ENCODE assay signal across 1 cellular context in genomic region chr9:133031130-133031422, GRCh38.
A peak's percentile ranks its signal among the peaks of the same experiment; 100 is the strongest.
TF ChIP-seq lines count a peak whose summit lies in the region.

No MANE protein-coding gene starts in this region.

TF ChIP-seq in HepG2, 621 proteins besides CTCF, POLR2A, EP300 and RAD21 (continues in another document):
- TF ChIP-seq DMTF1 (CRISPR knock-in tag; IDR thresholded peaks at IDR 0.05) (no peak), EEA1 (CRISPR knock-in tag; IDR thresholded peaks at IDR 0.05; ENCODE audit: borderline replicate concordance) (no peak), ZNF572 (CRISPR knock-in tag; IDR thresholded peaks at IDR 0.05) (no peak), HDAC2 (CRISPR knock-in tag; IDR thresholded peaks at IDR 0.05) (no peak), ZSCAN5A (CRISPR knock-in tag; IDR thresholded peaks at IDR 0.05; ENCODE audit: borderline replicate concordance) (0 out of 2 replicates have a peak, but pooled peaks have one; percentile 82), ETV6 (CRISPR knock-in tag; conservative IDR thresholded peaks at IDR 0.05) (no peak), ZSCAN25 (CRISPR knock-in tag; IDR thresholded peaks at IDR 0.05) (peak; percentile 25; the same call in 1 of the 2 replicates), ZNF878 (CRISPR knock-in tag; IDR thresholded peaks at IDR 0.05) (no peak), RBM39 (IDR thresholded peaks at IDR 0.05; ENCODE audit: low read depth, low read length, poor library complexity, severe bottlenecking) (no peak), ZNF598 (CRISPR knock-in tag; IDR thresholded peaks at IDR 0.05; ENCODE audit: borderline replicate concordance) (0 out of 2 replicates have a peak, but pooled peaks have one; percentile 6), JUND (CRISPR knock-in tag; IDR thresholded peaks at IDR 0.05) (no peak), ZNF44 (CRISPR knock-in tag; IDR thresholded peaks at IDR 0.05) (no peak), ZBTB7B (CRISPR knock-in tag; IDR thresholded peaks at IDR 0.05) (no peak), MAZ (IDR thresholded peaks at IDR 0.05; ENCODE audit: borderline replicate concordance, low read depth, low read length) (no peak), MAZ (CRISPR knock-in tag; IDR thresholded peaks at IDR 0.05; ENCODE audit: low read depth) (peak; percentile 12; the same call in 1 of the 2 replicates), KDM1A (CRISPR knock-in tag; IDR thresholded peaks at IDR 0.05) (no peak), PCBP1 (IDR thresholded peaks at IDR 0.05; ENCODE audit: borderline replicate concordance, low read depth, low read length) (no peak), ZNF850 (CRISPR knock-in tag; conservative IDR thresholded peaks at IDR 0.05) (no peak), ZNF207 (IDR thresholded peaks at IDR 0.05; ENCODE audit: borderline replicate concordance) (no peak), XBP1 (CRISPR knock-in tag; IDR thresholded peaks at IDR 0.05) (no peak), JARID2 (CRISPR knock-in tag; IDR thresholded peaks at IDR 0.05; ENCODE audit: insufficient replicate concordance) (no peak), ZNF468 (CRISPR knock-in tag; IDR thresholded peaks at IDR 0.05) (no peak), ZSCAN21 (CRISPR knock-in tag; IDR thresholded peaks at IDR 0.05; ENCODE audit: borderline replicate concordance) (peak; percentile 12; the same call in 1 of the 2 replicates), RXRA (CRISPR knock-in tag; IDR thresholded peaks at IDR 0.05) (peak; percentile 3; the same call in 1 of the 2 replicates), MTA1 (CRISPR knock-in tag; IDR thresholded peaks at IDR 0.05; ENCODE audit: borderline replicate concordance) (no peak), CEBPZ (IDR thresholded peaks at IDR 0.05; ENCODE audit: low read length) (no peak), BORCS8-MEF2B (CRISPR knock-in tag; IDR thresholded peaks at IDR 0.05) (0 out of 2 replicates have a peak, but pooled peaks have one; percentile 4), ZNF891 (CRISPR knock-in tag; IDR thresholded peaks at IDR 0.05) (no peak), SALL1 (CRISPR knock-in tag; IDR thresholded peaks at IDR 0.05) (peak; percentile 5; the same call in 1 of the 2 replicates), MAF1 (CRISPR knock-in tag; IDR thresholded peaks at IDR 0.05; ENCODE audit: borderline replicate concordance) (no peak), ZNF136 (CRISPR knock-in tag; IDR thresholded peaks at IDR 0.05; ENCODE audit: low read depth) (peak; percentile 10; the same call in 1 of the 2 replicates), ZNF790 (CRISPR knock-in tag; IDR thresholded peaks at IDR 0.05; ENCODE audit: borderline replicate concordance) (no peak), SALL2 (CRISPR knock-in tag; IDR thresholded peaks at IDR 0.05) (no peak), SIN3B (IDR thresholded peaks at IDR 0.05; ENCODE audit: low read length) (no peak; the same call in 1 of the 2 replicates), CHD4 (IDR thresholded peaks at IDR 0.05; ENCODE audit: borderline replicate concordance, low read length) (no peak), NR2F6 (IDR thresholded peaks at IDR 0.05) (no peak), NR2F6 (CRISPR knock-in tag; IDR thresholded peaks at IDR 0.05) (no peak), RBFOX2 (IDR thresholded peaks at IDR 0.05; ENCODE audit: low read depth, low read length) (no peak)
- TF ChIP-seq, protein P1, sequence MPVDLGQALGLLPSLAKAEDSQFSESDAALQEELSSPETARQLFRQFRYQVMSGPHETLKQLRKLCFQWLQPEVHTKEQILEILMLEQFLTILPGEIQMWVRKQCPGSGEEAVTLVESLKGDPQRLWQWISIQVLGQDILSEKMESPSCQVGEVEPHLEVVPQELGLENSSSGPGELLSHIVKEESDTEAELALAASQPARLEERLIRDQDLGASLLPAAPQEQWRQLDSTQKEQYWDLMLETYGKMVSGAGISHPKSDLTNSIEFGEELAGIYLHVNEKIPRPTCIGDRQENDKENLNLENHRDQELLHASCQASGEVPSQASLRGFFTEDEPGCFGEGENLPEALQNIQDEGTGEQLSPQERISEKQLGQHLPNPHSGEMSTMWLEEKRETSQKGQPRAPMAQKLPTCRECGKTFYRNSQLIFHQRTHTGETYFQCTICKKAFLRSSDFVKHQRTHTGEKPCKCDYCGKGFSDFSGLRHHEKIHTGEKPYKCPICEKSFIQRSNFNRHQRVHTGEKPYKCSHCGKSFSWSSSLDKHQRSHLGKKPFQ (CRISPR knock-in tag; IDR thresholded peaks at IDR 0.05; ENCODE audit: insufficient replicate concordance) = peak; percentile 9
- TF ChIP-seq, protein P2, sequence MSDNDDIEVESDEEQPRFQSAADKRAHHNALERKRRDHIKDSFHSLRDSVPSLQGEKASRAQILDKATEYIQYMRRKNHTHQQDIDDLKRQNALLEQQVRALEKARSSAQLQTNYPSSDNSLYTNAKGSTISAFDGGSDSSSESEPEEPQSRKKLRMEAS (IDR thresholded peaks at IDR 0.05) = 0 out of 2 replicates have a peak, but pooled peaks have one; percentile 2
- TF ChIP-seq, protein P3, sequence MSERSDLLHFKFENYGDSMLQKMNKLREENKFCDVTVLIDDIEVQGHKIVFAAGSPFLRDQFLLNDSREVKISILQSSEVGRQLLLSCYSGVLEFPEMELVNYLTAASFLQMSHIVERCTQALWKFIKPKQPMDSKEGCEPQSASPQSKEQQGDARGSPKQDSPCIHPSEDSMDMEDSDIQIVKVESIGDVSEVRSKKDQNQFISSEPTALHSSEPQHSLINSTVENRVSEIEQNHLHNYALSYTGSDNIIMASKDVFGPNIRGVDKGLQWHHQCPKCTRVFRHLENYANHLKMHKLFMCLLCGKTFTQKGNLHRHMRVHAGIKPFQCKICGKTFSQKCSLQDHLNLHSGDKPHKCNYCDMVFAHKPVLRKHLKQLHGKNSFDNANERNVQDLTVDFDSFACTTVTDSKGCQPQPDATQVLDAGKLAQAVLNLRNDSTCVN (CRISPR knock-in tag; IDR thresholded peaks at IDR 0.05; ENCODE audit: borderline replicate concordance) = no peak
- TF ChIP-seq, protein P4, sequence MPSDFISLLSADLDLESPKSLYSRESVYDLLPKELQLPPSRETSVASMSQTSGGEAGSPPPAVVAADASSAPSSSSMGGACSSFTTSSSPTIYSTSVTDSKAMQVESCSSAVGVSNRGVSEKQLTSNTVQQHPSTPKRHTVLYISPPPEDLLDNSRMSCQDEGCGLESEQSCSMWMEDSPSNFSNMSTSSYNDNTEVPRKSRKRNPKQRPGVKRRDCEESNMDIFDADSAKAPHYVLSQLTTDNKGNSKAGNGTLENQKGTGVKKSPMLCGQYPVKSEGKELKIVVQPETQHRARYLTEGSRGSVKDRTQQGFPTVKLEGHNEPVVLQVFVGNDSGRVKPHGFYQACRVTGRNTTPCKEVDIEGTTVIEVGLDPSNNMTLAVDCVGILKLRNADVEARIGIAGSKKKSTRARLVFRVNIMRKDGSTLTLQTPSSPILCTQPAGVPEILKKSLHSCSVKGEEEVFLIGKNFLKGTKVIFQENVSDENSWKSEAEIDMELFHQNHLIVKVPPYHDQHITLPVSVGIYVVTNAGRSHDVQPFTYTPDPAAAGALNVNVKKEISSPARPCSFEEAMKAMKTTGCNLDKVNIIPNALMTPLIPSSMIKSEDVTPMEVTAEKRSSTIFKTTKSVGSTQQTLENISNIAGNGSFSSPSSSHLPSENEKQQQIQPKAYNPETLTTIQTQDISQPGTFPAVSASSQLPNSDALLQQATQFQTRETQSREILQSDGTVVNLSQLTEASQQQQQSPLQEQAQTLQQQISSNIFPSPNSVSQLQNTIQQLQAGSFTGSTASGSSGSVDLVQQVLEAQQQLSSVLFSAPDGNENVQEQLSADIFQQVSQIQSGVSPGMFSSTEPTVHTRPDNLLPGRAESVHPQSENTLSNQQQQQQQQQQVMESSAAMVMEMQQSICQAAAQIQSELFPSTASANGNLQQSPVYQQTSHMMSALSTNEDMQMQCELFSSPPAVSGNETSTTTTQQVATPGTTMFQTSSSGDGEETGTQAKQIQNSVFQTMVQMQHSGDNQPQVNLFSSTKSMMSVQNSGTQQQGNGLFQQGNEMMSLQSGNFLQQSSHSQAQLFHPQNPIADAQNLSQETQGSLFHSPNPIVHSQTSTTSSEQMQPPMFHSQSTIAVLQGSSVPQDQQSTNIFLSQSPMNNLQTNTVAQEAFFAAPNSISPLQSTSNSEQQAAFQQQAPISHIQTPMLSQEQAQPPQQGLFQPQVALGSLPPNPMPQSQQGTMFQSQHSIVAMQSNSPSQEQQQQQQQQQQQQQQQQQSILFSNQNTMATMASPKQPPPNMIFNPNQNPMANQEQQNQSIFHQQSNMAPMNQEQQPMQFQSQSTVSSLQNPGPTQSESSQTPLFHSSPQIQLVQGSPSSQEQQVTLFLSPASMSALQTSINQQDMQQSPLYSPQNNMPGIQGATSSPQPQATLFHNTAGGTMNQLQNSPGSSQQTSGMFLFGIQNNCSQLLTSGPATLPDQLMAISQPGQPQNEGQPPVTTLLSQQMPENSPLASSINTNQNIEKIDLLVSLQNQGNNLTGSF (CRISPR knock-in tag; IDR thresholded peaks at IDR 0.05) = no peak
- TF ChIP-seq, protein P5, sequence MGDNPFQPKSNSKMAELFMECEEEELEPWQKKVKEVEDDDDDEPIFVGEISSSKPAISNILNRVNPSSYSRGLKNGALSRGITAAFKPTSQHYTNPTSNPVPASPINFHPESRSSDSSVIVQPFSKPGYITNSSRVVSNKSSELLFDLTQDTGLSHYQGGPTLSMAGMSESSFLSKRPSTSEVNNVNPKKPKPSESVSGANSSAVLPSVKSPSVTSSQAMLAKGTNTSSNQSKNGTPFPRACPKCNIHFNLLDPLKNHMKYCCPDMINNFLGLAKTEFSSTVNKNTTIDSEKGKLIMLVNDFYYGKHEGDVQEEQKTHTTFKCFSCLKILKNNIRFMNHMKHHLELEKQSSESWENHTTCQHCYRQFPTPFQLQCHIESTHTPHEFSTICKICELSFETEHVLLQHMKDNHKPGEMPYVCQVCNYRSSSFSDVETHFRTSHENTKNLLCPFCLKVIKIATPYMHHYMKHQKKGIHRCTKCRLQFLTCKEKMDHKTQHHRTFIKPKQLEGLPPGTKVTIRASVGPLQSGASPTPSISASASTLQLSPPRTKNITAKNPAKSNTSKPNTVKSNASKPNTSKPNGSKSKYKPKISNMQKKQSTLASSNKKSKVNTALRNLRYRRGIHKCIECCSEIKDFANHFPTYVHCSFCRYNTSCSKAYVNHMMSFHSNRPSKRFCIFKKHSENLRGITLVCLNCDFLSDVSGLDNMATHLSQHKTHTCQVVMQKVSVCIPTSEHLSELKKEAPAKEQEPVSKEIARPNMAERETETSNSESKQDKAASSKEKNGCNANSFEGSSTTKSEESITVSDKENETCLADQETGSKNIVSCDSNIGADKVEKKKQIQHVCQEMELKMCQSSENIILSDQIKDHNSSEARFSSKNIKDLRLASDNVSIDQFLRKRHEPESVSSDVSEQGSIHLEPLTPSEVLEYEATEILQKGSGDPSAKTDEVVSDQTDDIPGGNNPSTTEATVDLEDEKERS (CRISPR knock-in tag; IDR thresholded peaks at IDR 0.05) = no peak
- TF ChIP-seq, protein P6, sequence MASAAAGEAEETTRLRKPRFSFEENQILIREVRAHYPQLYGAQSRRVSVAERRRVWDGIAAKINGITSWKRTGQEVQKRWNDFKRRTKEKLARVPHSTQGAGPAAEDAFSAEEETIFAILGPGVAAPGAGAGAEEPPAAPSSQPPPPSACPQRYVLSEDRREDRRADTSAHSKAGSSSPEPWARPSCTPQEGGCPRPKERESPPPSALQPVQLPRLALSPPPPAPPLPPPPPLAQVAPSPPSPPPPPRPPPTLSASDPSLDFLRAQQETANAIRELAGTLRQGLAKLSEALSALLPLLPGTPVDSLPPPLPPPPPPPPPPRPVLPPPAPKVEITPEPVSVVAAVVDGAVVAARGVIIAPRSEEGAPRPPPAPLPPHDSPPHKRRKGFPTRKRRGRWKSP (CRISPR knock-in tag; IDR thresholded peaks at IDR 0.05) = 0 out of 2 replicates have a peak, but pooled peaks have one; percentile 15
